Comparison of ENCODE assay signal across 21 cellular contexts in the genomic region with DNA sequence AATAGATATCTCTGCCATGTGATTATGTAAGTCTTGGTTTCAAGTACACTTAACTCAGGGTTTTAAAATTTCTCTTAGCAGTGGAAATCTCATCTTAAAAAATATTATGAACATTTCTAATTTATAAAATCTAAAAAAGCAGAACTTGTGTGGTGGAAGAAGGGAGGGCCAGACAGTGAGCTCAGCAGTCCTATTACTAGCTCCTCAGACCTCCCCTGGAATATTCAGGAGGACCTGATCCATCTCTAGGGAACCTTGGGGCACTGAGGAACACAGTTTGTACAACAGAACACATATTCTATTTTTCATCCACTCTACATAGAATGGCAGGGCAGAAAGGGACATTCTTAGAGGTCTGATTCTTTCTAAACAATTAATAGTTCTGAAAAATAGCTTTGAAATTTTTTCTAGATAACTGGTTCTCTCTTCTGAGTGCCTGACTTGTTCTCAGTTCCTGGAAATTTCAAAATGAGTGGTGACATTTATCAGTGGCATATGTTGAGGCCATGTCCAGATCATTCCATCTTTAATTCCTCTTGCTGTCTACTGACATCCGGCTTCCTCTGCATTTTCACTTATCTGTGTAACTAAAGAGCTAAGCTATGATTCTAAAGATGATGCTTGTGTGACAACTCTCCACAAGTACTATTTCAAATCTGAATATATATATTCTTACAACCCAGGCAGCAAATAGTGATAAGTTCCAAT.
"Had no signal": no experiment of that assay in that cellular context is flagged by ENCODE, and none has a peak within 500 bp of the region (broad histone marks: within the 10 kb centered on the region; RNA-seq: fewer than 3 reads in every experiment).

No MANE protein-coding gene starts in this region.

- ATAC-seq: activated CD8-positive, alpha-beta T cell treated with anti-CD3 and anti-CD28 coated beads, Interleukin-2, amount 10 ng/mL, durations not matched to agents 7 days and 5 days; body of pancreas; effector memory CD8-positive, alpha-beta T cell; T-helper 17 cell had no signal

- H3K27ac Mint-ChIP-seq: activated CD4-positive, alpha-beta T cell treated with anti-CD3 and anti-CD28 coated beads, Interleukin-2, amount 10 ng/mL, durations not matched to agents 7 days and 5 days; activated CD8-positive, alpha-beta T cell treated with anti-CD3 and anti-CD28 coated beads, Interleukin-2, amount 10 ng/mL, durations not matched to agents 7 days and 5 days; activated naive CD8-positive, alpha-beta T cell treated with anti-CD3 and anti-CD28 coated beads, Interleukin-2, amount 10 ng/mL, durations not matched to agents 7 days and 5 days; activated T-cell treated with anti-CD3 and anti-CD28 coated beads, Interleukin-2, amount 50 U/mL, for 24 hours; activated T-helper 2 cell treated with anti-CD3 and anti-CD28 coated beads, Interferon-gamma antibody, Interleukin-2, Interleukin-4, amounts not matched to agents 10 μg/mL and 5 μg/mL and 100 μg/mL, durations not matched to agents 14 hours and 24 hours and 36 hours; mesothelial cell of epicardium; nephron progenitor cell; T-helper 17 cell had no signal

- H3K27ac ChIP-seq: body of pancreas, thyroid gland had no signal

- H3K4me1 ChIP-seq: body of pancreas, thyroid gland had no signal

- H3K9me3 ChIP-seq: body of pancreas, thyroid gland had no signal

- H3K36me3 ChIP-seq: thyroid gland had no signal

- H3K27me3 Mint-ChIP-seq: activated CD4-positive, alpha-beta T cell treated with anti-CD3 and anti-CD28 coated beads, Interleukin-2, amount 10 ng/mL, durations not matched to agents 7 days and 5 days; activated naive CD8-positive, alpha-beta T cell treated with anti-CD3 and anti-CD28 coated beads, Interleukin-2, amount 10 ng/mL, durations not matched to agents 7 days and 5 days; activated T-cell treated with anti-CD3 and anti-CD28 coated beads, Interleukin-2, amount 50 U/mL, for 24 hours; effector memory CD8-positive, alpha-beta T cell; T-helper 17 cell had no signal

- FAIRE-seq: TTC549 had no signal

- H3K4me3 ChIP-seq: body of pancreas, lung, thyroid gland had no signal

- DNase-seq: activated CD4-positive, alpha-beta T cell treated with anti-CD3 and anti-CD28 coated beads, Interleukin-2, amount 10 ng/mL, durations not matched to agents 7 days and 5 days; activated CD8-positive, alpha-beta T cell treated with anti-CD3 and anti-CD28 coated beads, Interleukin-2, amount 10 ng/mL, durations not matched to agents 7 days and 5 days; activated naive CD4-positive, alpha-beta T cell treated with Interleukin-2 at 50 U/mL for 16 hours; activated naive CD8-positive, alpha-beta T cell treated with anti-CD3 and anti-CD28 coated beads, Interleukin-2, amount 10 ng/mL, durations not matched to agents 7 days and 5 days; activated T-cell treated with anti-CD3 and anti-CD28 coated beads, Interleukin-2, amount 50 U/mL, for 24 hours; amygdala; body of pancreas; effector memory CD8-positive, alpha-beta T cell; foreskin fibroblast; hypothalamus; islet precursor cell; left colon; nephron progenitor cell; nucleus accumbens; stimulated activated naive CD4-positive, alpha-beta T cell treated with Interleukin-2 at 50 U/mL for 16 hours; T-helper 17 cell; thyroid gland had no signal

- H3K4me3 Mint-ChIP-seq: activated CD4-positive, alpha-beta T cell treated with anti-CD3 and anti-CD28 coated beads, Interleukin-2, amount 10 ng/mL, durations not matched to agents 7 days and 5 days; activated CD8-positive, alpha-beta T cell treated with anti-CD3 and anti-CD28 coated beads, Interleukin-2, amount 10 ng/mL, durations not matched to agents 7 days and 5 days; activated naive CD8-positive, alpha-beta T cell treated with anti-CD3 and anti-CD28 coated beads, Interleukin-2, amount 10 ng/mL, durations not matched to agents 7 days and 5 days; activated T-cell treated with anti-CD3 and anti-CD28 coated beads, Interleukin-2, amount 50 U/mL, for 24 hours; effector memory CD8-positive, alpha-beta T cell; mesothelial cell of epicardium; nephron progenitor cell; T-helper 17 cell had no signal

- H3K27me3 ChIP-seq: body of pancreas, thyroid gland had no signal

- H3K9me3 Mint-ChIP-seq: activated CD4-positive, alpha-beta T cell treated with anti-CD3 and anti-CD28 coated beads, Interleukin-2, amount 10 ng/mL, durations not matched to agents 7 days and 5 days; activated T-cell treated with anti-CD3 and anti-CD28 coated beads, Interleukin-2, amount 50 U/mL, for 24 hours; activated T-helper 2 cell treated with anti-CD3 and anti-CD28 coated beads, Interferon-gamma antibody, Interleukin-2, Interleukin-4, amounts not matched to agents 10 μg/mL and 5 μg/mL and 100 μg/mL, durations not matched to agents 14 hours and 24 hours and 36 hours; effector memory CD8-positive, alpha-beta T cell had no signal

- H3K36me3 Mint-ChIP-seq: mesothelial cell of epicardium had no signal
